In genomic region chr7:157619753-157620525, GRCh38 we compare ENCODE assay signal across 19 cellular contexts.
DNase-seq lines count a peak whose midpoint lies in the region; ATAC-seq, FAIRE-seq and TF ChIP-seq lines count a peak whose summit lies in the region.
"Had no signal": no experiment of that assay in that cellular context is flagged by ENCODE, and none has a peak within 500 bp of the region (broad histone marks: within the 10 kb centered on the region; RNA-seq: fewer than 3 reads in every experiment).

No MANE protein-coding gene starts in this region.

- FAIRE-seq in K562 (lab: Jason Lieb, UNC) = no peak
- FAIRE-seq: G401.6, GM12891, H54 had no signal

- H3K9ac ChIP-seq in K562 (ENCODE audit: insufficient read depth in 1 of 2, low read depth in 2 of 2, low read length in 2 of 2) = no peak overlapping the region
- H3K9ac ChIP-seq: BLaER1, GM23248 had no signal

- H3K4me3 ChIP-seq in K562 (no peak overlapping the region), osteoblast (ENCODE audit: insufficient read depth, low read length) (no peak overlapping the region)
- H3K4me3 ChIP-seq: BLaER1, GM23248 had no signal

- TF ChIP-seq RAD21 in K562 (CRISPR knock-in tag; conservative IDR thresholded peaks at IDR 0.05 in 1 of 2, IDR thresholded peaks at IDR 0.05 in 1 of 2) = no peak

- H3K27me3 ChIP-seq in K562 (ENCODE audit: control insufficient read depth in 2 of 2, insufficient read depth in 2 of 2, low read length in 2 of 2) (peaks cover 76 to 85% of the 10 kb centered on the region in 2 experiments), osteoblast (ENCODE audit: insufficient read depth, low read length) (no peaks in the 10 kb centered on the region)
- H3K27me3 ChIP-seq: BLaER1 had no signal

- under 1% methylated on average over 26 of the region's 26 CpGs for WGBS in K562 (ENCODE audit: insufficient coverage, low coverage, missing lambda C conversion rate)

- H3K27ac Mint-ChIP-seq in activated CD8-positive, alpha-beta T cell treated with anti-CD3 and anti-CD28 coated beads, Interleukin-2, amount 10 ng/mL, durations not matched to agents 7 days and 5 days = peak overlapping the region; percentile 25
- H3K27ac Mint-ChIP-seq in activated CD8-positive, alpha-beta T cell treated with anti-CD3 and anti-CD28 coated beads for 36 hours = no peak overlapping the region

- no peak for TF ChIP-seq EP300 in K562 (IDR thresholded peaks at IDR 0.05; ENCODE audit: low read length)

- H3K4me2 ChIP-seq in K562 (ENCODE audit: insufficient read depth, low read length) (no peak overlapping the region), osteoblast (ENCODE audit: insufficient read depth, low read length) (no peak overlapping the region)
- H3K4me2 ChIP-seq: BLaER1 had no signal

- no peak overlapping the region for H3K27ac ChIP-seq in K562 (ENCODE audit: extremely low read depth, low read depth, low read length)
- no peak overlapping the region for H3K27ac ChIP-seq in osteoblast (ENCODE audit: low read depth, low read length)
- H3K27ac ChIP-seq: BLaER1, GM23248 had no signal

- BruUV-seq in K562 (replicated peaks; lab: Mats Ljungman, UMichigan) = no TSS peak

- POLR2A ChIA-PET in activated CD8-positive, alpha-beta T cell treated with anti-CD3 and anti-CD28 coated beads, Interleukin-2, amount 10 ng/mL, durations not matched to agents 7 days and 5 days (lab: Charles Lee) = no interaction called here
- POLR2A ChIA-PET in activated CD8-positive, alpha-beta T cell treated with anti-CD3 and anti-CD28 coated beads for 36 hours (lab: Charles Lee) = interaction anchor here (0.6 kb wide), 1 partner anchor 293 kb away, joined by 3 read pairs; no protein-coding TSS in a partner anchor
- POLR2A ChIA-PET in K562 (lab: Yijun Ruan, JAX) = interaction anchor here (0.5 to 0.6 kb wide), 2 partner anchors 98 to 116 kb away, joined by 3 read pairs; no protein-coding TSS in a partner anchor

- intact Hi-C loops in activated CD8-positive, alpha-beta T cell treated with anti-CD3 and anti-CD28 coated beads for 36 hours (cut with micrococcal nuclease) = no loop called here
- intact Hi-C loops in K562 (cut with micrococcal nuclease) = no loop called here

- peaks cover 6% of the 10 kb centered on the region for H3K27me3 Mint-ChIP-seq in activated CD8-positive, alpha-beta T cell treated with anti-CD3 and anti-CD28 coated beads, Interleukin-2, amount 10 ng/mL, durations not matched to agents 7 days and 5 days (ENCODE audit: low read depth)
- H3K27me3 Mint-ChIP-seq in activated CD8-positive, alpha-beta T cell treated with anti-CD3 and anti-CD28 coated beads for 36 hours = no peaks in the 10 kb centered on the region

- DNase-seq in activated CD8-positive, alpha-beta T cell treated with anti-CD3 and anti-CD28 coated beads, Interleukin-2, amount 10 ng/mL, durations not matched to agents 7 days and 5 days = no peak
- no peak for DNase-seq in activated CD8-positive, alpha-beta T cell treated with anti-CD3 and anti-CD28 coated beads for 36 hours
- DNase-seq in K562 (ENCODE audit: extremely low read depth in 1 of 4, low spot score in 3 of 4) (no peak), osteoblast (ENCODE audit: insufficient read length, low spot score, missing footprints) (peak; percentile 58), ureter (ENCODE audit: low spot score) (peak; percentile 37), NCI-H82 (lab: John Stamatoyannopoulos, UW) (no peak)
- DNase-seq: 8988T; AML-193; Calu3; CD4-positive, CD25-positive, alpha-beta regulatory T cell; DMS79; EL; GM23248 had no signal

- H2AFZ ChIP-seq in K562 (ENCODE audit: low read depth, low read length) (no peak overlapping the region), osteoblast (ENCODE audit: low read length) (no peak overlapping the region)
- H2AFZ ChIP-seq: GM23248 had no signal

- H3K4me1 Mint-ChIP-seq in activated CD8-positive, alpha-beta T cell treated with anti-CD3 and anti-CD28 coated beads, Interleukin-2, amount 10 ng/mL, durations not matched to agents 7 days and 5 days (ENCODE audit: low read depth) = peaks cover 28% of the 10 kb centered on the region
- H3K4me1 Mint-ChIP-seq in activated CD8-positive, alpha-beta T cell treated with anti-CD3 and anti-CD28 coated beads for 36 hours (ENCODE audit: low read depth) = peaks cover 20% of the 10 kb centered on the region

- ATAC-seq in activated CD8-positive, alpha-beta T cell treated with anti-CD3 and anti-CD28 coated beads, Interleukin-2, amount 10 ng/mL, durations not matched to agents 7 days and 5 days = no peak
- no peak for ATAC-seq in activated CD8-positive, alpha-beta T cell treated with anti-CD3 and anti-CD28 coated beads for 36 hours
- ATAC-seq in K562 = peak; percentile 32
- ATAC-seq in HG03196 (IDR thresholded peaks at IDR 0.05; ENCODE audit: unreplicated experiment) = no peak
- ATAC-seq: HCT116 had no signal

- no peaks in the 10 kb centered on the region for H3K36me3 Mint-ChIP-seq in activated CD8-positive, alpha-beta T cell treated with anti-CD3 and anti-CD28 coated beads, Interleukin-2, amount 10 ng/mL, durations not matched to agents 7 days and 5 days (ENCODE audit: low read depth)
- H3K36me3 Mint-ChIP-seq in activated CD8-positive, alpha-beta T cell treated with anti-CD3 and anti-CD28 coated beads for 36 hours (ENCODE audit: low read depth) = no peaks in the 10 kb centered on the region
- H3K36me3 Mint-ChIP-seq: CD4-positive, CD25-positive, alpha-beta regulatory T cell had no signal

- no peaks in the 10 kb centered on the region for H3K79me2 ChIP-seq in K562 (ENCODE audit: control insufficient read depth, insufficient read depth, low read length)
- H3K79me2 ChIP-seq in osteoblast (ENCODE audit: insufficient read depth, low read length) = no peaks in the 10 kb centered on the region

- H3K36me3 ChIP-seq in K562 (ENCODE audit: control insufficient read depth, insufficient read depth, low read length) (no peaks in the 10 kb centered on the region), osteoblast (ENCODE audit: insufficient read depth, low read length) (no peaks in the 10 kb centered on the region)
- H3K36me3 ChIP-seq: BLaER1 had no signal

- no peak overlapping the region for H3K4me3 Mint-ChIP-seq in activated CD8-positive, alpha-beta T cell treated with anti-CD3 and anti-CD28 coated beads, Interleukin-2, amount 10 ng/mL, durations not matched to agents 7 days and 5 days
- no peak overlapping the region for H3K4me3 Mint-ChIP-seq in activated CD8-positive, alpha-beta T cell treated with anti-CD3 and anti-CD28 coated beads for 36 hours

- no peaks in the 10 kb centered on the region for H3K9me3 ChIP-seq in K562 (replicated peaks; ENCODE audit: control insufficient read depth, insufficient read depth, low read depth, low read length)
- H3K9me3 ChIP-seq in osteoblast (ENCODE audit: low read depth, low read length) = no peaks in the 10 kb centered on the region
- H3K9me3 ChIP-seq: BLaER1 had no signal

- no peak for TF ChIP-seq CTCF in activated CD8-positive, alpha-beta T cell treated with anti-CD3 and anti-CD28 coated beads for 36 hours (IDR thresholded peaks at IDR 0.05)
- TF ChIP-seq CTCF in K562 (IDR thresholded peaks at IDR 0.05 in 2 of 3, conservative IDR thresholded peaks at IDR 0.05 in 1 of 3; ENCODE audit: insufficient read depth in 2 of 3, low read depth in 1 of 3, low read length in 3 of 3) (no peak), osteoblast (IDR thresholded peaks at IDR 0.05; ENCODE audit: extremely low read depth, low read depth, low read length) (no peak)

- peaks cover 2% of the 10 kb centered on the region for H3K9me3 Mint-ChIP-seq in activated CD8-positive, alpha-beta T cell treated with anti-CD3 and anti-CD28 coated beads, Interleukin-2, amount 10 ng/mL, durations not matched to agents 7 days and 5 days (ENCODE audit: insufficient read depth)
- no peaks in the 10 kb centered on the region for H3K9me3 Mint-ChIP-seq in activated CD8-positive, alpha-beta T cell treated with anti-CD3 and anti-CD28 coated beads for 36 hours
- H3K9me3 Mint-ChIP-seq: CD4-positive, CD25-positive, alpha-beta regulatory T cell had no signal

- no peak for TF ChIP-seq POLR2A in K562 (conservative IDR thresholded peaks at IDR 0.05)

- peaks cover 0 to 2% of the 10 kb centered on the region in 2 experiments; a peak in 1 of 5 replicates for H3K4me1 ChIP-seq in K562 (replicated peaks in 1 of 2; ENCODE audit: control insufficient read depth in 2 of 2, insufficient read depth in 2 of 2, low read length in 2 of 2)
- H3K4me1 ChIP-seq in osteoblast (ENCODE audit: insufficient read depth, low read length) = no peaks in the 10 kb centered on the region

- CTCF ChIA-PET in activated CD8-positive, alpha-beta T cell treated with anti-CD3 and anti-CD28 coated beads, Interleukin-2, amount 10 ng/mL, durations not matched to agents 7 days and 5 days (lab: Charles Lee) = no interaction called here
- CTCF ChIA-PET in activated CD8-positive, alpha-beta T cell treated with anti-CD3 and anti-CD28 coated beads for 36 hours (lab: Charles Lee) = no interaction called here
- CTCF ChIA-PET in K562 (lab: Yijun Ruan, JAX; ENCODE audit: low intra/inter-chr PET ratio) = no interaction called here

- in situ Hi-C loops in K562 (cut with MboI) = no loop called here

- H3K9me1 ChIP-seq in K562 (ENCODE audit: control insufficient read depth, insufficient read depth, low read length) = peaks cover 6% of the 10 kb centered on the region

- H4K20me1 ChIP-seq in K562 (replicated peaks; ENCODE audit: control insufficient read depth, insufficient read depth, low read length) (peaks cover 16% of the 10 kb centered on the region), osteoblast (ENCODE audit: insufficient read depth, low read length) (no peaks in the 10 kb centered on the region)
- H4K20me1 ChIP-seq: BLaER1 had no signal

TF ChIP-seq in K562, 482 proteins besides CTCF, POLR2A, EP300 and RAD21:
- TF ChIP-seq HOXB6 (CRISPR knock-in tag; IDR thresholded peaks at IDR 0.05; ENCODE audit: borderline replicate concordance) = no peak
- TF ChIP-seq NRF1 (conservative IDR thresholded peaks at IDR 0.05 in 1 of 2, IDR thresholded peaks at IDR 0.05 in 1 of 2) = peak; percentile 54 to 68
TF ChIP-seq in K562: peak in this region for 1.

Comparison
In these comparisons a context has a peak if more than half of its experiments do, and no peak if none do; other contexts are left out.
1. DNase-seq: peak in osteoblast (single experiment) and ureter (single experiment); none in activated CD8-positive, alpha-beta T cell treated with anti-CD3 and anti-CD28 coated beads, Interleukin-2, amount 10 ng/mL, durations not matched to agents 7 days and 5 days (single experiment), activated CD8-positive, alpha-beta T cell treated with anti-CD3 and anti-CD28 coated beads for 36 hours (single experiment), K562 (0 of 4) and NCI-H82 (single experiment).